1 cellular context compared by ENCODE assay signal in the genomic region with DNA sequence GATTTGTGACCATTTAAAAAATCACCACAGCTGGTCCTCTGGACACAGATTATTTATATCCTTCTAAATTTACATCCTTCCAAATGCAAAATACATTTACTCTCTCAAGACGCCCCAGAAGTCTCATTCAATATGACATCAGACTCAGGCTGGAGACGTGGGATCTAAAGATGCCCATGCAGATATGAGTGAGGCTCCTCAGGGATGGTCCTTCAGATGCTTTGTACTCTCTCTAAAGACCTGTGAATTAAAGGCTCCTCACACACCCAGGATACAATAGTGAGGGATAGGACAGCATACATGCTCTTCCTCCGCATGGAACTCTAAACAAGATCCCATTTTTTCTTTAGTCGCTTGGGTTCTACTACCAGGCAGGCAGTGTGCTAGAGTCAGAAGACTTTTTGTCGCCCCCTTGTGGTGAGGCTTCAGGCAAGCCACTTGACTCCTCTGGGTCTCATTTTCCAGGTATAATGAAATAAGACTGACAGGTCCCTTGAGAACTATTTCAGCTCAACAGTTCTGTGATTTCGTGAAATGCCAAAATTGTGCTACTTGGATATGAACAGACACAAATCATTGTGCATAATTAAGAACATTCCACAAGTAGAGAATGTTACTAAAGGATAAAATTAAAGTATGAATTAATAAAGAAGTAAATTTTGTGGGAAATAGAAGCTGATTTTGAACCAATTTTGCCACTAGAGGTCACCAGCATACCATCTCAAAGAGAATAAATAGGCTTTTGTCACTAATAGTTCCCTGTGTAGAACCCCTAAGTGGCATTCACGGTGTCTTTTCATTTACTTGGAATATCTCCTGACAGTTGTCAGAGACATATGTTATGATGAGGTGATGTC.
TF ChIP-seq lines count a peak whose summit lies in the region.

No MANE protein-coding gene starts in this region.

TF ChIP-seq in Ishikawa, 13 proteins besides CTCF, POLR2A, EP300 and RAD21 (continued from another document):
- TF ChIP-seq NFIC (IDR thresholded peaks at IDR 0.05) (no peak), TEAD4 (IDR thresholded peaks at IDR 0.05) (no peak), TCF12 (IDR thresholded peaks at IDR 0.05; ENCODE audit: low read depth) (no peak)
- TF ChIP-seq, protein P1, sequence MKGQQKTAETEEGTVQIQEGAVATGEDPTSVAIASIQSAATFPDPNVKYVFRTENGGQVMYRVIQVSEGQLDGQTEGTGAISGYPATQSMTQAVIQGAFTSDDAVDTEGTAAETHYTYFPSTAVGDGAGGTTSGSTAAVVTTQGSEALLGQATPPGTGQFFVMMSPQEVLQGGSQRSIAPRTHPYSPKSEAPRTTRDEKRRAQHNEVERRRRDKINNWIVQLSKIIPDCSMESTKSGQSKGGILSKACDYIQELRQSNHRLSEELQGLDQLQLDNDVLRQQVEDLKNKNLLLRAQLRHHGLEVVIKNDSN (IDR thresholded peaks at IDR 0.05) = no peak
